ENCODE assay signal across 10 cellular contexts in genomic region chr7:130421685-130422084, GRCh38. TPM values are rescaled to one million over a fixed set of nuclear protein-coding genes. Genes with fewer than 3 reads are reported as not detected.
A peak's percentile ranks its signal among the peaks of the same experiment; 100 is the strongest.
DNase-seq lines count a peak whose midpoint lies in the region; ATAC-seq and TF ChIP-seq lines count a peak whose summit lies in the region.
"Had no signal": no experiment of that assay in that cellular context is flagged by ENCODE, and none has a peak within 500 bp of the region (broad histone marks: within the 10 kb centered on the region; RNA-seq: fewer than 3 reads in every experiment).

No MANE protein-coding gene starts in this region.

- H3K9ac ChIP-seq in fibroblast of lung (ENCODE audit: insufficient read depth, low read length): no peak overlapping the region

- no peak overlapping the region for H3K4me3 ChIP-seq in fibroblast of lung (replicated peaks in 1 of 4; ENCODE audit: control extremely low read depth in 1 of 4, insufficient read depth in 1 of 4, low read depth in 3 of 4, low read length in 4 of 4)
- no peak overlapping the region for H3K4me3 ChIP-seq in transverse colon

- no peaks in the 10 kb centered on the region for H3K27me3 ChIP-seq in fibroblast of lung (ENCODE audit: control insufficient read depth, insufficient read depth, low read length)
- H3K27me3 ChIP-seq in transverse colon: no peaks in the 10 kb centered on the region

- TF ChIP-seq CTCF in fibroblast of lung (conservative IDR thresholded peaks at IDR 0.05 in 1 of 2, IDR thresholded peaks at IDR 0.05 in 1 of 2; ENCODE audit: low read depth in 1 of 2, low read length in 2 of 2): no peak
- no peak for TF ChIP-seq CTCF in transverse colon (IDR thresholded peaks at IDR 0.05)

- H3K27ac Mint-ChIP-seq in activated naive CD4-positive, alpha-beta T cell treated with anti-CD3 and anti-CD28 coated beads, Interleukin-2, amount 10 ng/mL, durations not matched to agents 7 days and 5 days: peak overlapping the region; percentile 47

- peaks cover 64% of the 10 kb centered on the region for H3K4me1 Mint-ChIP-seq in activated naive CD4-positive, alpha-beta T cell treated with anti-CD3 and anti-CD28 coated beads, Interleukin-2, amount 10 ng/mL, durations not matched to agents 7 days and 5 days

- intact Hi-C loops in transverse colon (cut with DNase I; ENCODE audit: low total_unique reads): no loop called here

- H3K79me2 ChIP-seq in fibroblast of lung (ENCODE audit: control insufficient read depth, insufficient read depth, low read length): no peaks in the 10 kb centered on the region

- in situ Hi-C loops in transverse colon (cut with MboI; ENCODE audit: low pct_ligation_motif_present in 1 of 4, low pct_unique_long_range_greater_than_20kb in 1 of 4, low sequenced_read_pairs in 3 of 4): no loop called here

- H3K4me1 ChIP-seq in fibroblast of lung (ENCODE audit: control insufficient read depth, extremely low read depth, insufficient read depth, low read length) (peaks cover 3% of the 10 kb centered on the region), transverse colon (peaks cover 0 to 11% (median 2%) of the 10 kb centered on the region in 4 donors)

- H3K4me2 ChIP-seq in fibroblast of lung (ENCODE audit: extremely low read depth, insufficient read depth, low read length): no peak overlapping the region

- CTCF ChIA-PET in activated naive CD4-positive, alpha-beta T cell treated with anti-CD3 and anti-CD28 coated beads, Interleukin-2, amount 10 ng/mL, durations not matched to agents 7 days and 5 days (lab: Charles Lee): interaction anchor here (1.2 kb wide), 1 partner anchor 24 kb away, joined by 3 read pairs; no protein-coding TSS in a partner anchor

- no peak overlapping the region for H3K4me3 Mint-ChIP-seq in activated naive CD4-positive, alpha-beta T cell treated with anti-CD3 and anti-CD28 coated beads, Interleukin-2, amount 10 ng/mL, durations not matched to agents 7 days and 5 days

- no peaks in the 10 kb centered on the region for H3K36me3 ChIP-seq in fibroblast of lung (ENCODE audit: control insufficient read depth, insufficient read depth, low read length)
- H3K36me3 ChIP-seq in transverse colon: no peaks in the 10 kb centered on the region

- TF ChIP-seq EP300 in transverse colon (IDR thresholded peaks at IDR 0.05; ENCODE audit: low read depth): no peak

- peak; percentile 29 for DNase-seq in activated naive CD4-positive, alpha-beta T cell treated with anti-CD3 and anti-CD28 coated beads, Interleukin-2, amount 10 ng/mL, durations not matched to agents 7 days and 5 days
- DNase-seq in activated naive CD4-positive, alpha-beta T cell (lab: John Stamatoyannopoulos, UW): no peak
- DNase-seq in OCI-M1 (lab: John Stamatoyannopoulos, UW) (peak; percentile 68), fibroblast of lung (ENCODE audit: low read depth in 2 of 2) (peak; percentile 70 to 75), transverse colon (no peak), kidney tubule cell (ENCODE audit: low spot score) (no peak), T-helper 9 cell (no peak)
- DNase-seq: NK-92 treated with Interleukin-12 subunit alpha and Interleukin-12 subunit beta, amount 100 ng/mL, for 24 hours had no signal

- H3K9me3 ChIP-seq in fibroblast of lung (ENCODE audit: control insufficient read depth, insufficient read depth, low read depth, low read length) (no peaks in the 10 kb centered on the region), transverse colon (no peaks in the 10 kb centered on the region)

- H2AFZ ChIP-seq in fibroblast of lung (ENCODE audit: low read length): no peak overlapping the region

- H3K27ac ChIP-seq in fibroblast of lung (ENCODE audit: insufficient read depth, low read length) (no peak overlapping the region), transverse colon (peak overlapping the region in 3 of 4 donors; percentile 6 to 23 (median 17))

- 17 to 42% methylated on average over 1 to 2 of the region's 2 CpGs for WGBS in transverse colon (ENCODE audit: low coverage in 1 of 2), 2 donors

- peaks cover 4% of the 10 kb centered on the region for H3K36me3 Mint-ChIP-seq in activated naive CD4-positive, alpha-beta T cell treated with anti-CD3 and anti-CD28 coated beads, Interleukin-2, amount 10 ng/mL, durations not matched to agents 7 days and 5 days

- no peaks in the 10 kb centered on the region for H3K9me3 Mint-ChIP-seq in activated naive CD4-positive, alpha-beta T cell treated with anti-CD3 and anti-CD28 coated beads, Interleukin-2, amount 10 ng/mL, durations not matched to agents 7 days and 5 days

- no peaks in the 10 kb centered on the region for H3K27me3 Mint-ChIP-seq in activated naive CD4-positive, alpha-beta T cell treated with anti-CD3 and anti-CD28 coated beads, Interleukin-2, amount 10 ng/mL, durations not matched to agents 7 days and 5 days

- no peak for TF ChIP-seq POLR2A in transverse colon (IDR thresholded peaks at IDR 0.05)

- ATAC-seq in GM21423 (IDR thresholded peaks at IDR 0.05; ENCODE audit: unreplicated experiment): no peak

- no peaks in the 10 kb centered on the region for H4K20me1 ChIP-seq in fibroblast of lung (ENCODE audit: control insufficient read depth, extremely low read depth, insufficient read depth, low read length)

RNA-seq across cellular contexts. Expression of gene CEP41, which starts 19.1 kb away (rescaled TPM):
- 8.0 and 8.3 TPM in 2 replicates for total RNA-seq in fibroblast of lung
- polyA plus RNA-seq in fibroblast of lung: 24.5 and 27.7 TPM in 2 replicates
- polyA plus RNA-seq in fibroblast of lung (2012): 12.9 and 13.8 TPM in 2 replicates
- 3.4 and 6.6 TPM in 2 replicates for polyA minus RNA-seq in fibroblast of lung (ENCODE audit: low replicate concordance)
- 1 to 10 TPM in 2 of 4 donors, under 1 TPM in 1, not detected in 1; 0.75 to 4.8 (median 2.7) TPM for total RNA-seq in transverse colon

RNA-seq across cellular contexts. Expression of gene CPA1, which starts 41.4 kb away (rescaled TPM):
- total RNA-seq in fibroblast of lung (under 0.01 TPM in 1 of 2 replicates, not detected in the other), transverse colon (not detected)
- polyA plus RNA-seq in fibroblast of lung: 0.12 TPM in 1 of 2 replicates, not detected in the other
- polyA plus RNA-seq in fibroblast of lung (2012): 0.18 and 0.19 TPM in 2 replicates
- not detected in 2 replicates for polyA minus RNA-seq in fibroblast of lung (ENCODE audit: low replicate concordance)
- total RNA-seq: lung microvascular endothelial cell had no signal

Comparison
In these comparisons a context has a peak if more than half of its experiments do, and no peak if none do; other contexts are left out.
1. DNase-seq: peak in activated naive CD4-positive, alpha-beta T cell treated with anti-CD3 and anti-CD28 coated beads, Interleukin-2, amount 10 ng/mL, durations not matched to agents 7 days and 5 days (single experiment), OCI-M1 (single experiment) and fibroblast of lung (2 of 2); none in activated naive CD4-positive, alpha-beta T cell (0 of 4), transverse colon (single experiment), kidney tubule cell (single experiment) and T-helper 9 cell (single experiment).